9 cellular contexts compared by ENCODE assay signal in the genomic region with DNA sequence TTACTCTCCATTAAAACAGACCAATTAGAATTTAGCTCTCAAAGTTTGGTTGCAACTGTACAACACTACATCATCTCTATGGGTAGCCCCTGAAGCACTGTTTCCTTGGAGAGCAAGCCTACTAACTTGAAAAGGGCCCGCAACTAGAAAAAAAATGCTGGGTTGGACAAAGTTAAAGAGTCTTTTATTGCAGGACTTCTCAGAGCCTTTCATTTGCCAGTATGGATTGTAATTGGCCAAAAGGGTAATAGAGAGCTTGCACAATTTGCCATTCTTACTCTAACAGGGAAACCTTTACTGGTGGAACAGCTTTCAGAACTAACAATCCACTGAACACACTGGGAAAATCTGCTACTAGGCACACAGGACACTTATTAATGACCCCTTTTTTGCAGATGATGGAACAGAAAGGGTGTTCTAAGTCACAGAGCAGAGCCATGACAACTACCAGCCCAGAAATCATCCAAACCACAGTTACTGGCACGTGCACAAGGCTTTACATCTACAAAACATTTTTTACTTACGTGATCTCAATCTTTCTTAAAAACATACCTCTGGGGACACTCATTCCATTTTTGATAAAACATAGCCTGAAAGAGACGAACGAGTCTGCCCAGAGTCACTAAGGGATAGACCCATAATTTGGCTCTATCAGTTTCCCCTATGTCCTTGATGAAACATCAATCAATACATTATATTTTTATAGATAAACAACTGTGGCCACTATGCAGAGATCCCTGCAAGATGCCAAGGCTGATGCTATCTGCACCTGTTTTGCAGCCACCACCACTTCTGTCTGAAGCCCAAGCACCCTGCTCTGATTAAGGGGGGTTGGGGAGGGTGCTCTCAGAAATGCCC.
DNase-seq lines count a peak whose midpoint lies in the region; ATAC-seq and TF ChIP-seq lines count a peak whose summit lies in the region.
"Had no signal": no experiment of that assay in that cellular context is flagged by ENCODE, and none has a peak within 500 bp of the region (broad histone marks: within the 10 kb centered on the region; RNA-seq: fewer than 3 reads in every experiment).

No MANE protein-coding gene starts in this region.

- intact Hi-C loops in Caco-2 (cut with micrococcal nuclease; ENCODE audit: unreplicated experiment) (no loop called here), mammary epithelial cell (cut with micrococcal nuclease) (loop anchor here (5.0 kb wide), 1 partner anchor 122 kb away; no protein-coding TSS in a partner anchor)

- DNase-seq in Caco-2, result no peak
- no peak for DNase-seq in MG63
- DNase-seq in mammary epithelial cell, result no peak
- DNase-seq in NCI-H510A (lab: John Stamatoyannopoulos, UW), result no peak
- DNase-seq: effector CD4-positive, alpha-beta T cell had no signal

- no peaks in the 10 kb centered on the region for H3K9me2 ChIP-seq in neural cell (ENCODE audit: insufficient read depth, low read length)

- H3K4me3 ChIP-seq in Caco-2 (ENCODE audit: low read depth, low read length) (no peak overlapping the region), MG63 (peak overlapping the region; percentile 43), mammary epithelial cell (replicated peaks in 1 of 3; ENCODE audit: insufficient read depth in 1 of 3, low read depth in 2 of 3, low read length in 3 of 3) (peak overlapping the region; percentile 17 to 67 (median 62)), neural cell (ENCODE audit: low read length) (peak overlapping the region; percentile 69)

- H3K27me3 ChIP-seq in Caco-2 (replicated peaks; ENCODE audit: control insufficient read depth, insufficient read depth, low read length) (no peaks in the 10 kb centered on the region; the same call in 1 of the 2 replicates), MG63 (no peaks in the 10 kb centered on the region), mammary epithelial cell (ENCODE audit: insufficient read depth, low read length) (no peaks in the 10 kb centered on the region), neural cell (ENCODE audit: insufficient read depth, low read depth, low read length) (peaks cover 22% of the 10 kb centered on the region)

- TF ChIP-seq CTCF in Caco-2 (IDR thresholded peaks at IDR 0.05; ENCODE audit: insufficient read depth in 1 of 2, low read depth in 1 of 2, low read length in 1 of 2, severe bottlenecking in 1 of 2, unreplicated experiment in 1 of 2) (no peak), mammary epithelial cell (conservative IDR thresholded peaks at IDR 0.05 in 1 of 2, IDR thresholded peaks at IDR 0.05 in 1 of 2; ENCODE audit: extremely low read depth in 1 of 2, insufficient read depth in 1 of 2, low read depth in 1 of 2, low read length in 2 of 2) (no peak), neural cell (IDR thresholded peaks at IDR 0.05; ENCODE audit: poor library complexity, severe bottlenecking) (no peak)

- H3K9me3 Mint-ChIP-seq in Caco-2 (ENCODE audit: unreplicated experiment), result no peaks in the 10 kb centered on the region

- H4K20me1 ChIP-seq in mammary epithelial cell (ENCODE audit: insufficient read depth, low read length) (no peaks in the 10 kb centered on the region), neural cell (ENCODE audit: insufficient read depth) (no peaks in the 10 kb centered on the region)

- H3K27ac ChIP-seq in mammary epithelial cell (ENCODE audit: insufficient read depth, low read depth, low read length), result no peak overlapping the region
- H3K27ac ChIP-seq in neural cell (ENCODE audit: low read length), result no peak overlapping the region

- no peak for TF ChIP-seq EP300 in neural cell (conservative IDR thresholded peaks at IDR 0.05; ENCODE audit: poor library complexity, severe bottlenecking)

- no peak for ATAC-seq in HG03045 (IDR thresholded peaks at IDR 0.05; ENCODE audit: unreplicated experiment)
- no peak for ATAC-seq in GM18873 (IDR thresholded peaks at IDR 0.05; ENCODE audit: low FRiP score, unreplicated experiment)
- ATAC-seq in HG02623 (IDR thresholded peaks at IDR 0.05; ENCODE audit: unreplicated experiment), result no peak

- TF ChIP-seq RAD21 in neural cell (conservative IDR thresholded peaks at IDR 0.05), result no peak

- no peak overlapping the region for H3K27ac Mint-ChIP-seq in Caco-2 (ENCODE audit: unreplicated experiment)

- H3K9me3 ChIP-seq in Caco-2, result no peaks in the 10 kb centered on the region
- H3K9me3 ChIP-seq in MG63, result no peaks in the 10 kb centered on the region
- H3K9me3 ChIP-seq in mammary epithelial cell (replicated peaks; ENCODE audit: insufficient read depth, low read length), result no peaks in the 10 kb centered on the region
- H3K9me3 ChIP-seq in neural cell (ENCODE audit: low read length), result no peaks in the 10 kb centered on the region

- in situ Hi-C loops in mammary epithelial cell (cut with MboI; ENCODE audit: low sequenced_read_pairs in 2 of 2), result loop anchor here in 1 of 2 donors (25.0 kb wide), 1 partner anchor 127 kb away; no protein-coding TSS in a partner anchor

- H3K9ac ChIP-seq in mammary epithelial cell (ENCODE audit: insufficient read depth, low read length) (no peak overlapping the region), neural cell (ENCODE audit: low read length) (no peak overlapping the region)

- H3K36me3 ChIP-seq in Caco-2 (ENCODE audit: control insufficient read depth, insufficient read depth, low read length) (no peaks in the 10 kb centered on the region), MG63 (no peaks in the 10 kb centered on the region), mammary epithelial cell (ENCODE audit: insufficient read depth, low read length) (no peaks in the 10 kb centered on the region), neural cell (ENCODE audit: insufficient read depth, low read length) (no peaks in the 10 kb centered on the region)

- dilution Hi-C loops in mammary epithelial cell (cut with HindIII; ENCODE audit: low sequenced_read_pairs), result no loop called here

- peak overlapping the region; percentile 99 for H3K4me2 ChIP-seq in mammary epithelial cell (ENCODE audit: insufficient read depth, low read depth, low read length)
- H3K4me2 ChIP-seq in neural cell (ENCODE audit: low read length), result no peak overlapping the region

- WGBS in mammary epithelial cell (ENCODE audit: low coverage, missing lambda C conversion rate), result 44% methylated on average over 5 of the region's 5 CpGs

- H3K27me3 Mint-ChIP-seq in Caco-2 (ENCODE audit: insufficient read depth, unreplicated experiment), result peaks cover 9% of the 10 kb centered on the region

- peak overlapping the region; percentile 69 for H3K4me3 Mint-ChIP-seq in Caco-2 (ENCODE audit: unreplicated experiment)

- no peaks in the 10 kb centered on the region for H3F3A ChIP-seq in neural cell (ENCODE audit: insufficient read depth, low read length, poor library complexity, severe bottlenecking)

- H3K79me2 ChIP-seq in mammary epithelial cell (ENCODE audit: insufficient read depth, low read length) (no peaks in the 10 kb centered on the region), neural cell (replicated peaks; ENCODE audit: insufficient read depth, low read length) (no peaks in the 10 kb centered on the region)

- H3K4me1 ChIP-seq in Caco-2 (peaks cover 18% of the 10 kb centered on the region), mammary epithelial cell (ENCODE audit: insufficient read depth, low read length) (peaks cover 30% of the 10 kb centered on the region)

- H3K36me3 Mint-ChIP-seq in Caco-2 (ENCODE audit: insufficient read depth, unreplicated experiment), result no peaks in the 10 kb centered on the region

- H2AFZ ChIP-seq in mammary epithelial cell (ENCODE audit: low read depth, low read length) (no peak overlapping the region), neural cell (ENCODE audit: low read depth, low read length) (no peak overlapping the region)

- CTCF ChIA-PET in Caco-2 (lab: Charles Lee), result interaction anchor here (0.6 kb wide), 1 partner anchor 175 kb away, joined by 3 read pairs; no protein-coding TSS in a partner anchor
- CTCF ChIA-PET in mammary epithelial cell (lab: Charles Lee; ENCODE audit: low non-redundant PET), result no interaction called here

- H3K4me1 Mint-ChIP-seq in Caco-2 (ENCODE audit: low read depth, unreplicated experiment), result no peaks in the 10 kb centered on the region

- TSS peak; percentile 27 for BruUV-seq in Caco-2 (replicated peaks; lab: Mats Ljungman, UMichigan)
- TSS peak; percentile 16 for BruUV-seq in mammary epithelial cell (replicated peaks; lab: Mats Ljungman, UMichigan)

- POLR2A ChIA-PET in Caco-2 (lab: Charles Lee), result no interaction called here

TF ChIP-seq in neural cell, 6 proteins besides CTCF, POLR2A, EP300 and RAD21:
- TF ChIP-seq EZH2 (IDR thresholded peaks at IDR 0.05; ENCODE audit: borderline replicate concordance, insufficient read depth, low read length, poor library complexity, severe bottlenecking), result no peak
- TF ChIP-seq, protein P1, sequence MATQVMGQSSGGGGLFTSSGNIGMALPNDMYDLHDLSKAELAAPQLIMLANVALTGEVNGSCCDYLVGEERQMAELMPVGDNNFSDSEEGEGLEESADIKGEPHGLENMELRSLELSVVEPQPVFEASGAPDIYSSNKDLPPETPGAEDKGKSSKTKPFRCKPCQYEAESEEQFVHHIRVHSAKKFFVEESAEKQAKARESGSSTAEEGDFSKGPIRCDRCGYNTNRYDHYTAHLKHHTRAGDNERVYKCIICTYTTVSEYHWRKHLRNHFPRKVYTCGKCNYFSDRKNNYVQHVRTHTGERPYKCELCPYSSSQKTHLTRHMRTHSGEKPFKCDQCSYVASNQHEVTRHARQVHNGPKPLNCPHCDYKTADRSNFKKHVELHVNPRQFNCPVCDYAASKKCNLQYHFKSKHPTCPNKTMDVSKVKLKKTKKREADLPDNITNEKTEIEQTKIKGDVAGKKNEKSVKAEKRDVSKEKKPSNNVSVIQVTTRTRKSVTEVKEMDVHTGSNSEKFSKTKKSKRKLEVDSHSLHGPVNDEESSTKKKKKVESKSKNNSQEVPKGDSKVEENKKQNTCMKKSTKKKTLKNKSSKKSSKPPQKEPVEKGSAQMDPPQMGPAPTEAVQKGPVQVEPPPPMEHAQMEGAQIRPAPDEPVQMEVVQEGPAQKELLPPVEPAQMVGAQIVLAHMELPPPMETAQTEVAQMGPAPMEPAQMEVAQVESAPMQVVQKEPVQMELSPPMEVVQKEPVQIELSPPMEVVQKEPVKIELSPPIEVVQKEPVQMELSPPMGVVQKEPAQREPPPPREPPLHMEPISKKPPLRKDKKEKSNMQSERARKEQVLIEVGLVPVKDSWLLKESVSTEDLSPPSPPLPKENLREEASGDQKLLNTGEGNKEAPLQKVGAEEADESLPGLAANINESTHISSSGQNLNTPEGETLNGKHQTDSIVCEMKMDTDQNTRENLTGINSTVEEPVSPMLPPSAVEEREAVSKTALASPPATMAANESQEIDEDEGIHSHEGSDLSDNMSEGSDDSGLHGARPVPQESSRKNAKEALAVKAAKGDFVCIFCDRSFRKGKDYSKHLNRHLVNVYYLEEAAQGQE (IDR thresholded peaks at IDR 0.05; ENCODE audit: borderline replicate concordance), result no peak
- no peak for TF ChIP-seq TAF1 (IDR thresholded peaks at IDR 0.05; ENCODE audit: low read depth)
- no peak for TF ChIP-seq MXI1 (conservative IDR thresholded peaks at IDR 0.05; ENCODE audit: poor library complexity, severe bottlenecking)
- no peak for TF ChIP-seq POLR2AphosphoS5 (IDR thresholded peaks at IDR 0.05)
- TF ChIP-seq SMC3 (conservative IDR thresholded peaks at IDR 0.05; ENCODE audit: poor library complexity), result no peak
